ENCODE assay signal across 8 cellular contexts in genomic region chr7:44748042-44748947, GRCh38. TPM values are rescaled to one million over a fixed set of nuclear protein-coding genes. Genes with fewer than 3 reads are reported as not detected.
A peak's percentile ranks its signal among the peaks of the same experiment; 100 is the strongest.
DNase-seq lines count a peak whose midpoint lies in the region; ATAC-seq, FAIRE-seq and TF ChIP-seq lines count a peak whose summit lies in the region.

Gene ZMIZ2, plus strand, starts transcription at chr7:44748847. Its CDS starts 7,403 bp downstream, at chr7:44756250.

- H3K36me3 ChIP-seq in adrenal gland (replicated peaks in 1 of 2) (no peaks in the 10 kb centered on the region), heart left ventricle (peaks cover 0 to 11% (median 0%) of the 10 kb centered on the region in 9 donors), transverse colon (no peaks in the 10 kb centered on the region)

- H3K27me3 ChIP-seq in adrenal gland = no peaks in the 10 kb centered on the region
- no peaks in the 10 kb centered on the region for H3K27me3 ChIP-seq in heart left ventricle
- no peaks in the 10 kb centered on the region for H3K27me3 ChIP-seq in transverse colon

- peak in 1 of 6 experiments; percentile 8 for TF ChIP-seq CTCF in adrenal gland (IDR thresholded peaks at IDR 0.05)
- no peak for TF ChIP-seq CTCF in heart left ventricle (IDR thresholded peaks at IDR 0.05)
- TF ChIP-seq CTCF in transverse colon (IDR thresholded peaks at IDR 0.05) = no peak

- peak; percentile 79 for FAIRE-seq in GM12891 (lab: Jason Lieb, UNC)

- 1 to 10% (median 4%) methylated on average over 5 to 90 of the region's 92 CpGs for WGBS in adrenal gland, 4 donors
- 1 to 17% (median 2%) methylated on average over 5 to 92 of the region's 92 CpGs for WGBS in heart left ventricle, 4 donors
- 2 to 8% methylated on average over 5 to 14 of the region's 92 CpGs for WGBS in transverse colon (ENCODE audit: low coverage in 1 of 2), 2 donors

- no peak; the same call in 1 of the 2 replicates for TF ChIP-seq POLR2A in GM12891 (IDR thresholded peaks at IDR 0.05; ENCODE audit: low read depth, low read length)
- peak; percentile 63 to 73 for TF ChIP-seq POLR2A in adrenal gland (IDR thresholded peaks at IDR 0.05)
- TF ChIP-seq POLR2A in heart left ventricle (IDR thresholded peaks at IDR 0.05) = peak; percentile 12 to 80
- peak; percentile 51 for TF ChIP-seq POLR2A in transverse colon (IDR thresholded peaks at IDR 0.05)

- no peaks in the 10 kb centered on the region for H3K9me3 ChIP-seq in adrenal gland (replicated peaks in 1 of 3)
- no peaks in the 10 kb centered on the region for H3K9me3 ChIP-seq in heart left ventricle
- no peaks in the 10 kb centered on the region for H3K9me3 ChIP-seq in transverse colon

- H3K4me3 ChIP-seq in adrenal gland (peak within 1 kb of the TSS; percentile 13 to 98 (median 38)), heart left ventricle (peak within 1 kb of the TSS; percentile 83 to 98 (median 92)), transverse colon (peak within 1 kb of the TSS; percentile 85 to 95 (median 90))

- peak; percentile 76 for ATAC-seq in HG02798 (IDR thresholded peaks at IDR 0.05; ENCODE audit: poor library complexity, unreplicated experiment)
- peak; percentile 95 to 99 (median 98) for ATAC-seq in heart left ventricle

- H3K27ac ChIP-seq in adrenal gland = peak within 1 kb of the TSS in 4 of 5 donors; percentile 90 to 99 (median 96)
- peak within 1 kb of the TSS; percentile 92 to 100 (median 96) for H3K27ac ChIP-seq in heart left ventricle
- H3K27ac ChIP-seq in transverse colon = peak within 1 kb of the TSS; percentile 94 to 100 (median 98)

- intact Hi-C loops in T-helper 1 cell treated with Interleukin-12 subunit alpha and Interleukin-12 subunit beta and Interleukin-4 antibody, amounts not matched to agents 30 ng/mL and 1 ng/mL, for 36 hours (cut with micrococcal nuclease) = loop anchor here (1.0 to 5.0 kb wide), 6 partner anchors 13 to 666 kb away; partner anchors contain the start of genes H2AZ2, NUDCD3, POLM and TMED4
- intact Hi-C loops in adrenal gland (cut with DNase I) = no loop called here
- intact Hi-C loops in heart left ventricle (cut with DNase I) = loop anchor here in 7 of 10 donors (1.0 to 10.0 kb wide), 11 partner anchors 21 to 161 kb away; partner anchors contain the start of genes PPIA (in 6 of the 7), OGDH (in 4 of the 7) and H2AZ2 (in 1 of the 7)
- intact Hi-C loops in posterior cingulate gyrus (cut with DNase I) = loop anchor here (2.0 to 5.0 kb wide), 4 partner anchors 49 to 166 kb away; partner anchors contain the start of genes H2AZ2, OGDH, PPIA and TMED4
- intact Hi-C loops in transverse colon (cut with DNase I; ENCODE audit: low total_unique reads) = no loop called here

- TF ChIP-seq EP300 in transverse colon (IDR thresholded peaks at IDR 0.05; ENCODE audit: low read depth) = no peak

- in situ Hi-C loops in transverse colon (cut with MboI; ENCODE audit: low pct_ligation_motif_present in 1 of 4, low pct_unique_long_range_greater_than_20kb in 1 of 4, low sequenced_read_pairs in 3 of 4) = no loop called here

- DNase-seq in GM12891 (ENCODE audit: insufficient read length, low spot score) (peak; percentile 88), NCI-H146 (lab: John Stamatoyannopoulos, UW) (peak; percentile 95), adrenal gland (peak; percentile 93 to 96 (median 94)), heart left ventricle (peak; percentile 94 to 98 (median 96)), posterior cingulate gyrus (peak; percentile 89 to 99 (median 94)), transverse colon (peak; percentile 95)

- H3K4me1 ChIP-seq in adrenal gland (replicated peaks in 1 of 2) (peaks cover 16 to 27% of the 10 kb centered on the region in 2 donors), heart left ventricle (peaks cover 6 to 49% (median 28%) of the 10 kb centered on the region in 12 donors), transverse colon (peaks cover 19 to 32% (median 22%) of the 10 kb centered on the region in 4 donors)

TF ChIP-seq in GM12891, 5 proteins besides CTCF, POLR2A, EP300 and RAD21:
- peak; percentile 100 for TF ChIP-seq POU2F2 (IDR thresholded peaks at IDR 0.05; ENCODE audit: low read depth, low read length)
- TF ChIP-seq POLR2AphosphoS5 (IDR thresholded peaks at IDR 0.05; ENCODE audit: low read depth, low read length) = no peak
- no peak for TF ChIP-seq SPI1 (IDR thresholded peaks at IDR 0.05; ENCODE audit: low read depth, low read length)
- no peak for TF ChIP-seq PAX5 (IDR thresholded peaks at IDR 0.05; ENCODE audit: insufficient read depth, low read length, severe bottlenecking)
- TF ChIP-seq TAF1 (IDR thresholded peaks at IDR 0.05; ENCODE audit: low read depth, low read length) = no peak
TF ChIP-seq in GM12891: peak in this region for 1.

RNA-seq across cellular contexts. Expression of gene ZMIZ2, which starts in this region (rescaled TPM):
- polyA plus RNA-seq in GM12891 (2012; ENCODE audit: low read depth, missing spikeins) = 67.6 TPM
- total RNA-seq in T-helper 1 cell treated with Interleukin-12 subunit alpha and Interleukin-12 subunit beta and Interleukin-4 antibody, amounts not matched to agents 30 ng/mL and 1 ng/mL, for 36 hours = 230 and 234 TPM in 2 replicates
- total RNA-seq in adrenal gland (100 to 1,000 TPM in 1 of 8 donors, 10 to 100 TPM in 7; 19.2 to 116 (median 53.7) TPM), heart left ventricle (10 to 100 TPM; 18.5 to 71.5 (median 46.5) TPM), transverse colon (10 to 100 TPM; 40.6 to 92.7 (median 69.3) TPM)
- polyA plus RNA-seq in adrenal gland (100 to 1,000 TPM in 1 of 3 donors, 10 to 100 TPM in 2; 33.3 to 280 (median 96.3) TPM), heart left ventricle (10 to 100 TPM; 44.4 to 45.7 TPM)

Comparison
In these comparisons a context has a peak if more than half of its experiments do, and no peak if none do; other contexts are left out.
1. Peak in every context shown above with its lines: DNase-seq, ATAC-seq, H3K4me3 ChIP-seq and H3K27ac ChIP-seq.
2. H3K4me3 ChIP-seq: peak in every context shown above with its lines; median percentile 92 in heart left ventricle; 90 in transverse colon; 38 in adrenal gland.
3. intact Hi-C loops: an anchor here in T-helper 1 cell treated with Interleukin-12 subunit alpha and Interleukin-12 subunit beta and Interleukin-4 antibody, amounts not matched to agents 30 ng/mL and 1 ng/mL, for 36 hours (1.0 to 5.0 kb wide), heart left ventricle (1.0 to 10.0 kb wide) and posterior cingulate gyrus (2.0 to 5.0 kb wide); none called in adrenal gland and transverse colon.